ENCODE assay signal across 19 cellular contexts in the genomic region with DNA sequence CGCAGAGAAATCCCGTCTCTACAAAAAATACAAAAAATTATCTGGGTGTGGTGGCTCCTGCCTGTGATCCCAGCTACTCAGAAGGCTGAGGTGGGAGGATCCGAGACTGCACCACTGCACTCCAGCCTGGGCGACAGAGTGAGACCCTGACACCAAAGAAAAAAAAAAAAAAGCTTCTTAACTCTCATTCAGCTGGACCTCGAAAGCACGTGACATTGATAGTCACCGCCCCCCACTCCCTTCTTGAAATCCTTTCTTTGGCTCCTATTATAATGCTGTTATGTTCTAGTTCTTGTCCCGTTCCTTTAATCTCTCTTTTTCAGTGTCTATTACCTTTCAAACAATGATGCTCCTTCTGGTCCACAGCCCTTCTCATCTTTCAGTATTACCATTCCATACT. TPM values are rescaled to one million over a fixed set of nuclear protein-coding genes. Genes with fewer than 3 reads are reported as not detected.
DNase-seq lines count a peak whose midpoint lies in the region; ATAC-seq and TF ChIP-seq lines count a peak whose summit lies in the region.
"Had no signal": no experiment of that assay in that cellular context is flagged by ENCODE, and none has a peak within 500 bp of the region (broad histone marks: within the 10 kb centered on the region; RNA-seq: fewer than 3 reads in every experiment).

No MANE protein-coding gene starts in this region.

- no peaks in the 10 kb centered on the region for H3K36me3 Mint-ChIP-seq in activated CD4-positive, alpha-beta T cell treated with anti-CD3 and anti-CD28 coated beads, Interleukin-2, amount 10 ng/mL, durations not matched to agents 7 days and 5 days (ENCODE audit: low read depth)
- peaks cover 11% of the 10 kb centered on the region for H3K36me3 Mint-ChIP-seq in activated B cell treated with CpG ODN at 0.5 μM for 24 hours (ENCODE audit: low read depth)
- H3K36me3 Mint-ChIP-seq in activated CD4-positive, alpha-beta memory T cell treated with anti-CD3 and anti-CD28 coated beads, Interleukin-2, amount 10 ng/mL, durations not matched to agents 7 days and 5 days (ENCODE audit: low read depth), result peaks cover 3% of the 10 kb centered on the region
- H3K36me3 Mint-ChIP-seq: stimulated activated effector memory CD8-positive, alpha-beta T cell treated with anti-CD3 and anti-CD28 coated beads, Interleukin-12 subunit alpha, Interleukin-12 subunit beta, amount 100 ng/mL, for 72 hours had no signal

- intact Hi-C loops in activated B cell treated with CpG ODN at 0.5 μM for 24 hours (cut with micrococcal nuclease), result no loop called here

- H3K9me3 ChIP-seq in HUES48 (ENCODE audit: control insufficient read depth, insufficient read depth, low read length), result no peaks in the 10 kb centered on the region
- H3K9me3 ChIP-seq in osteoblast (ENCODE audit: low read depth, low read length), result no peaks in the 10 kb centered on the region
- H3K9me3 ChIP-seq: ascending aorta, colonic mucosa, uterus had no signal

- H3K9me3 Mint-ChIP-seq in activated CD4-positive, alpha-beta T cell treated with anti-CD3 and anti-CD28 coated beads, Interleukin-2, amount 10 ng/mL, durations not matched to agents 7 days and 5 days, result no peaks in the 10 kb centered on the region
- H3K9me3 Mint-ChIP-seq in activated B cell treated with CpG ODN at 0.5 μM for 24 hours, result no peaks in the 10 kb centered on the region
- H3K9me3 Mint-ChIP-seq in activated CD4-positive, alpha-beta memory T cell treated with anti-CD3 and anti-CD28 coated beads, Interleukin-2, amount 10 ng/mL, durations not matched to agents 7 days and 5 days, result no peaks in the 10 kb centered on the region
- H3K9me3 Mint-ChIP-seq: activated T-helper 2 cell treated with anti-CD3 and anti-CD28 coated beads, Interferon-gamma antibody, Interleukin-2, Interleukin-4, amounts not matched to agents 10 μg/mL and 5 μg/mL and 100 μg/mL, durations not matched to agents 14 hours and 24 hours and 36 hours; stimulated activated effector memory CD8-positive, alpha-beta T cell treated with anti-CD3 and anti-CD28 coated beads, Interleukin-12 subunit alpha, Interleukin-12 subunit beta, amount 100 ng/mL, for 72 hours had no signal

- H3K9ac ChIP-seq in HUES48 (ENCODE audit: low read depth, low read length), result no peak overlapping the region

- peak overlapping the region; percentile 97 for H3K4me2 ChIP-seq in osteoblast (ENCODE audit: insufficient read depth, low read length)

- no peak for DNase-seq in activated CD4-positive, alpha-beta T cell treated with anti-CD3 and anti-CD28 coated beads, Interleukin-2, amount 10 ng/mL, durations not matched to agents 7 days and 5 days
- DNase-seq in activated CD4-positive, alpha-beta T cell treated with anti-CD3 and anti-CD28 coated beads, Interleukin-2, amount 50 U/mL, for 4 hours, result no peak
- no peak for DNase-seq in activated B cell treated with CpG ODN at 0.5 μM for 24 hours
- peak; percentile 35 for DNase-seq in osteoblast (ENCODE audit: insufficient read length, low spot score, missing footprints)
- DNase-seq in C1 segment of cervical spinal cord (lab: John Stamatoyannopoulos, UW), result no peak
- no peak for DNase-seq in activated CD4-positive, alpha-beta memory T cell treated with anti-CD3 and anti-CD28 coated beads, Interleukin-2, amount 10 ng/mL, durations not matched to agents 7 days and 5 days
- no peak for DNase-seq in dedifferentiated amniotic fluid mesenchymal stem cell (ENCODE audit: extremely low spot score)
- DNase-seq: colonic mucosa, GOT3, midbrain, NCI-H1417 treated with DMSO at 0.1 percent for 48 hours, nucleus accumbens, SHP77, uterus had no signal

- CTCF ChIA-PET in activated CD4-positive, alpha-beta T cell treated with anti-CD3 and anti-CD28 coated beads, Interleukin-2, amount 10 ng/mL, durations not matched to agents 7 days and 5 days (lab: Charles Lee), result interaction anchor here (0.6 to 1.7 kb wide), 4 partner anchors 14 to 1608 kb away, joined by 3 read pairs; no protein-coding TSS in a partner anchor
- CTCF ChIA-PET in activated B cell treated with CpG ODN at 0.5 μM for 24 hours (lab: Charles Lee), result interaction anchor here (1.1 to 9.3 kb wide), 3 partner anchors 10 to 189 kb away, joined by 3 to 326 read pairs (median 4); a partner anchor contains a TSS
- CTCF ChIA-PET in activated CD4-positive, alpha-beta memory T cell treated with anti-CD3 and anti-CD28 coated beads, Interleukin-2, amount 10 ng/mL, durations not matched to agents 7 days and 5 days (lab: Charles Lee), result interaction anchor here (1.3 to 7.2 kb wide), 3 partner anchors 94 to 474 kb away, joined by 3 to 104 read pairs (median 4); a partner anchor contains a TSS

- H3K27ac ChIP-seq in HUES48 (ENCODE audit: low read depth, low read length) (no peak overlapping the region), osteoblast (ENCODE audit: low read depth, low read length) (no peak overlapping the region)
- H3K27ac ChIP-seq: ascending aorta, colonic mucosa, uterus had no signal

- POLR2A ChIA-PET in activated CD4-positive, alpha-beta T cell treated with anti-CD3 and anti-CD28 coated beads, Interleukin-2, amount 10 ng/mL, durations not matched to agents 7 days and 5 days (lab: Charles Lee), result no interaction called here
- POLR2A ChIA-PET in activated B cell treated with CpG ODN at 0.5 μM for 24 hours (lab: Charles Lee), result interaction anchor here (0.6 to 5.0 kb wide), 12 partner anchors 9 to 185 kb away, joined by 3 to 77 read pairs (median 13); a partner anchor contains a TSS
- POLR2A ChIA-PET in activated CD4-positive, alpha-beta memory T cell treated with anti-CD3 and anti-CD28 coated beads, Interleukin-2, amount 10 ng/mL, durations not matched to agents 7 days and 5 days (lab: Charles Lee), result interaction anchor here (1.2 to 7.0 kb wide), 6 partner anchors 12 to 478 kb away, joined by 3 to 71 read pairs (median 12); a partner anchor contains a TSS

- H3K27me3 ChIP-seq in HUES48 (ENCODE audit: control insufficient read depth, insufficient read depth, low read length), result 0 out of 2 replicates have a peak, but pooled peaks cover 6% of the 10 kb centered on the region
- H3K27me3 ChIP-seq in osteoblast (ENCODE audit: insufficient read depth, low read length), result peaks cover 5% of the 10 kb centered on the region
- H3K27me3 ChIP-seq: ascending aorta, colonic mucosa, uterus had no signal

- ATAC-seq in activated B cell treated with CpG ODN at 0.5 μM for 24 hours (ENCODE audit: low read depth), result no peak
- ATAC-seq: esophagus mucosa; stimulated activated effector memory CD8-positive, alpha-beta T cell treated with anti-CD3 and anti-CD28 coated beads, Interleukin-12 subunit alpha, Interleukin-12 subunit beta, amount 100 ng/mL, for 72 hours had no signal

- H3K79me2 ChIP-seq in osteoblast (ENCODE audit: insufficient read depth, low read length), result no peaks in the 10 kb centered on the region

- H3K4me1 ChIP-seq in HUES48 (ENCODE audit: control insufficient read depth, insufficient read depth, low read length) (peaks cover 8% of the 10 kb centered on the region), osteoblast (ENCODE audit: insufficient read depth, low read length) (peaks cover 11% of the 10 kb centered on the region)
- H3K4me1 ChIP-seq: colonic mucosa, uterus had no signal

- peaks cover 3% of the 10 kb centered on the region for H3K27me3 Mint-ChIP-seq in activated CD4-positive, alpha-beta T cell treated with anti-CD3 and anti-CD28 coated beads, Interleukin-2, amount 10 ng/mL, durations not matched to agents 7 days and 5 days
- H3K27me3 Mint-ChIP-seq in activated B cell treated with CpG ODN at 0.5 μM for 24 hours, result no peaks in the 10 kb centered on the region
- peaks cover 7% of the 10 kb centered on the region for H3K27me3 Mint-ChIP-seq in activated CD4-positive, alpha-beta memory T cell treated with anti-CD3 and anti-CD28 coated beads, Interleukin-2, amount 10 ng/mL, durations not matched to agents 7 days and 5 days

- H3K4me1 Mint-ChIP-seq in activated CD4-positive, alpha-beta T cell treated with anti-CD3 and anti-CD28 coated beads, Interleukin-2, amount 10 ng/mL, durations not matched to agents 7 days and 5 days, result peaks cover 13% of the 10 kb centered on the region
- H3K4me1 Mint-ChIP-seq in activated B cell treated with CpG ODN at 0.5 μM for 24 hours, result peaks cover 12% of the 10 kb centered on the region
- peaks cover 7% of the 10 kb centered on the region for H3K4me1 Mint-ChIP-seq in activated CD4-positive, alpha-beta memory T cell treated with anti-CD3 and anti-CD28 coated beads, Interleukin-2, amount 10 ng/mL, durations not matched to agents 7 days and 5 days
- H3K4me1 Mint-ChIP-seq: stimulated activated effector memory CD8-positive, alpha-beta T cell treated with anti-CD3 and anti-CD28 coated beads, Interleukin-12 subunit alpha, Interleukin-12 subunit beta, amount 100 ng/mL, for 72 hours had no signal

- no peak overlapping the region for H2AFZ ChIP-seq in osteoblast (ENCODE audit: low read length)

- H3K4me3 ChIP-seq in HUES48 (ENCODE audit: low read depth, low read length) (peak overlapping the region; percentile 92), osteoblast (ENCODE audit: insufficient read depth, low read length) (no peak overlapping the region)

- TF ChIP-seq CTCF in activated B cell treated with CpG ODN at 0.5 μM for 24 hours (IDR thresholded peaks at IDR 0.05) (no peak), osteoblast (IDR thresholded peaks at IDR 0.05; ENCODE audit: extremely low read depth, low read depth, low read length) (no peak)

- peak overlapping the region; percentile 20 for H3K27ac Mint-ChIP-seq in activated CD4-positive, alpha-beta T cell treated with anti-CD3 and anti-CD28 coated beads, Interleukin-2, amount 10 ng/mL, durations not matched to agents 7 days and 5 days
- peak overlapping the region; percentile 67 for H3K27ac Mint-ChIP-seq in activated B cell treated with CpG ODN at 0.5 μM for 24 hours
- no peak overlapping the region for H3K27ac Mint-ChIP-seq in activated CD4-positive, alpha-beta memory T cell treated with anti-CD3 and anti-CD28 coated beads, Interleukin-2, amount 10 ng/mL, durations not matched to agents 7 days and 5 days
- H3K27ac Mint-ChIP-seq: activated T-helper 2 cell treated with anti-CD3 and anti-CD28 coated beads, Interferon-gamma antibody, Interleukin-2, Interleukin-4, amounts not matched to agents 10 μg/mL and 5 μg/mL and 100 μg/mL, durations not matched to agents 14 hours and 24 hours and 36 hours; stimulated activated effector memory CD8-positive, alpha-beta T cell treated with anti-CD3 and anti-CD28 coated beads, Interleukin-12 subunit alpha, Interleukin-12 subunit beta, amount 100 ng/mL, for 72 hours had no signal

- H4K20me1 ChIP-seq in osteoblast (ENCODE audit: insufficient read depth, low read length), result no peaks in the 10 kb centered on the region

- H3K4me3 Mint-ChIP-seq in activated CD4-positive, alpha-beta T cell treated with anti-CD3 and anti-CD28 coated beads, Interleukin-2, amount 10 ng/mL, durations not matched to agents 7 days and 5 days, result peak overlapping the region; percentile 7
- no peak overlapping the region for H3K4me3 Mint-ChIP-seq in activated B cell treated with CpG ODN at 0.5 μM for 24 hours
- no peak overlapping the region for H3K4me3 Mint-ChIP-seq in activated CD4-positive, alpha-beta memory T cell treated with anti-CD3 and anti-CD28 coated beads, Interleukin-2, amount 10 ng/mL, durations not matched to agents 7 days and 5 days
- H3K4me3 Mint-ChIP-seq: stimulated activated effector memory CD8-positive, alpha-beta T cell treated with anti-CD3 and anti-CD28 coated beads, Interleukin-12 subunit alpha, Interleukin-12 subunit beta, amount 100 ng/mL, for 72 hours had no signal

- H3K36me3 ChIP-seq in HUES48 (ENCODE audit: control insufficient read depth, insufficient read depth, low read length) (no peaks in the 10 kb centered on the region), osteoblast (ENCODE audit: insufficient read depth, low read length) (no peaks in the 10 kb centered on the region)
- H3K36me3 ChIP-seq: ascending aorta, colonic mucosa, uterus had no signal

RNA-seq across cellular contexts. Expression of a gene that starts 2.0 kb away (rescaled TPM):
- total RNA-seq in activated CD4-positive, alpha-beta T cell treated with anti-CD3 and anti-CD28 coated beads, Interleukin-2, amount 10 ng/mL, durations not matched to agents 7 days and 5 days, result 1 to 10 TPM; 2.6 to 3.5 TPM
- total RNA-seq in activated B cell treated with CpG ODN at 0.5 μM for 24 hours, result 11.7 and 12.2 TPM in 2 replicates
- total RNA-seq in osteoblast, result 5.4 and 6.2 TPM in 2 replicates
- total RNA-seq in activated CD4-positive, alpha-beta memory T cell treated with anti-CD3 and anti-CD28 coated beads, Interleukin-2, amount 10 ng/mL, durations not matched to agents 7 days and 5 days, result 1 to 10 TPM; 3.7 to 4.3 TPM

RNA-seq across cellular contexts. Expression of a gene that starts 10.9 kb away (rescaled TPM):
- total RNA-seq in activated CD4-positive, alpha-beta T cell treated with anti-CD3 and anti-CD28 coated beads, Interleukin-2, amount 10 ng/mL, durations not matched to agents 7 days and 5 days, result 1 to 10 TPM; 5.3 to 5.8 TPM
- total RNA-seq in activated B cell treated with CpG ODN at 0.5 μM for 24 hours (1.1 TPM in 2 replicates), osteoblast (1.8 TPM in 2 replicates)
- 1 to 10 TPM; 6.7 to 6.8 TPM for total RNA-seq in activated CD4-positive, alpha-beta memory T cell treated with anti-CD3 and anti-CD28 coated beads, Interleukin-2, amount 10 ng/mL, durations not matched to agents 7 days and 5 days
- total RNA-seq: ascending aorta had no signal

RNA-seq across cellular contexts. Expression of a gene that starts 11.1 kb away (rescaled TPM):
- total RNA-seq in activated CD4-positive, alpha-beta T cell treated with anti-CD3 and anti-CD28 coated beads, Interleukin-2, amount 10 ng/mL, durations not matched to agents 7 days and 5 days, result 1 to 10 TPM; 6.6 to 6.7 TPM
- total RNA-seq in activated B cell treated with CpG ODN at 0.5 μM for 24 hours (3.6 and 5.1 TPM in 2 replicates), osteoblast (2.9 TPM in 2 replicates)
- total RNA-seq in activated CD4-positive, alpha-beta memory T cell treated with anti-CD3 and anti-CD28 coated beads, Interleukin-2, amount 10 ng/mL, durations not matched to agents 7 days and 5 days, result 1 to 10 TPM; 4.0 to 4.4 TPM

RNA-seq across cellular contexts. Expression of a gene that starts 32.7 kb away (rescaled TPM):
- total RNA-seq in activated CD4-positive, alpha-beta T cell treated with anti-CD3 and anti-CD28 coated beads, Interleukin-2, amount 10 ng/mL, durations not matched to agents 7 days and 5 days, result 100 to 1,000 TPM; 269 to 331 TPM
- total RNA-seq in activated B cell treated with CpG ODN at 0.5 μM for 24 hours, result 351 and 413 TPM in 2 replicates
- 249 and 260 TPM in 2 replicates for total RNA-seq in osteoblast
- 100 to 1,000 TPM; 296 to 309 TPM for total RNA-seq in activated CD4-positive, alpha-beta memory T cell treated with anti-CD3 and anti-CD28 coated beads, Interleukin-2, amount 10 ng/mL, durations not matched to agents 7 days and 5 days
